1 cellular context compared by ENCODE assay signal in genomic region chr2:88627055-88627855, GRCh38.
TF ChIP-seq lines count a peak whose summit lies in the region.

TSS of gene EIF2AK3 (minus strand) at chr2:88627464. CDS start at chr2:88627274, 190 bp downstream.

TF ChIP-seq in GM12878, 131 proteins besides CTCF, POLR2A, EP300 and RAD21 (continued from another document and continues in another):
- TF ChIP-seq E4F1 (IDR thresholded peaks at IDR 0.05; ENCODE audit: borderline replicate concordance, partially characterized antibody) (peak; percentile 96), PKNOX1 (IDR thresholded peaks at IDR 0.05) (peak; percentile 100), SIN3A (IDR thresholded peaks at IDR 0.05; ENCODE audit: low read depth, low read length) (peak; percentile 83), BHLHE40 (IDR thresholded peaks at IDR 0.05; ENCODE audit: borderline replicate concordance in 1 of 2, low read depth in 2 of 2, low read length in 1 of 2) (peak in 1 of 2 experiments; percentile 50; a peak in 2 of 4 replicates), ETV6 (conservative IDR thresholded peaks at IDR 0.05 in 1 of 2, IDR thresholded peaks at IDR 0.05 in 1 of 2; ENCODE audit: borderline replicate concordance in 1 of 2, low read depth in 1 of 2) (no peak), CREM (IDR thresholded peaks at IDR 0.05; ENCODE audit: low read depth) (peak; percentile 92), ZNF592 (IDR thresholded peaks at IDR 0.05) (0 out of 2 replicates have a peak, but pooled peaks have one; percentile 53), E2F8 (IDR thresholded peaks at IDR 0.05; ENCODE audit: low read depth, partially characterized antibody) (peak; percentile 75), MTA2 (IDR thresholded peaks at IDR 0.05; ENCODE audit: low read depth) (no peak), NR2C1 (IDR thresholded peaks at IDR 0.05) (peak; percentile 20; the same call in 1 of the 2 replicates), RFX5 (IDR thresholded peaks at IDR 0.05; ENCODE audit: low read depth, low read length) (peak; percentile 92), POLR2AphosphoS2 (IDR thresholded peaks at IDR 0.05; ENCODE audit: low read depth, low read length) (no peak; the same call in 1 of the 2 replicates), CHD2 (IDR thresholded peaks at IDR 0.05; ENCODE audit: borderline replicate concordance, low read depth, low read length) (peak; percentile 98), MYB (IDR thresholded peaks at IDR 0.05; ENCODE audit: borderline replicate concordance, low read depth, low read length) (no peak), IRF5 (IDR thresholded peaks at IDR 0.05; ENCODE audit: borderline replicate concordance) (no peak), MLLT1 (IDR thresholded peaks at IDR 0.05) (no peak), SUZ12 (IDR thresholded peaks at IDR 0.05; ENCODE audit: unreplicated experiment) (no peak), ZBTB4 (CRISPR knock-in tag; IDR thresholded peaks at IDR 0.05) (no peak), E2F4 (IDR thresholded peaks at IDR 0.05; ENCODE audit: low read depth, low read length) (peak; percentile 86), ZBTB40 (IDR thresholded peaks at IDR 0.05; ENCODE audit: borderline replicate concordance) (peak; percentile 87; the same call in 1 of the 2 replicates), ZBTB11 (CRISPR knock-in tag; IDR thresholded peaks at IDR 0.05) (no peak)
